In genomic region chr7:4151524-4151923, GRCh38 we compare ENCODE assay signal across 19 cellular contexts.
"Had no signal": no experiment of that assay in that cellular context is flagged by ENCODE, and none has a peak within 500 bp of the region (broad histone marks: within the 10 kb centered on the region; RNA-seq: fewer than 3 reads in every experiment).

No MANE protein-coding gene starts in this region.

- H3K9me3 ChIP-seq: SK-N-SH had no signal

- H3K27ac ChIP-seq: RWPE1 had no signal

- DNase-seq: KBM-7; MV-4-11; NCI-H1048; NCI-H1105 treated with DMSO at 0.1 percent for 48 hours; NCI-H1417 treated with DMSO at 0.1 percent for 48 hours; NCI-H1694 treated with DMSO at 0.1 percent for 48 hours; NCI-H1930; NCI-H2171 treated with DMSO at 0.1 percent for 48 hours; NCI-H345; NCI-H446 treated with DMSO at 0.1 percent for 48 hours; NCI-H510A treated with DMSO at 0.1 percent for 48 hours; NCI-H526; NCI-H82; NK-92 treated with Interleukin-12 subunit alpha and Interleukin-12 subunit beta, amount 100 ng/mL, for 24 hours; SHP77; SK-N-SH; SW 1271 had no signal

- ATAC-seq: Panc1 had no signal
